ENCODE assay signal across 8 cellular contexts in genomic region chr19:12163841-12164240, GRCh38. TPM values are rescaled to one million over a fixed set of nuclear protein-coding genes. Genes with fewer than 3 reads are reported as not detected.
DNase-seq lines count a peak whose midpoint lies in the region; ATAC-seq, FAIRE-seq and TF ChIP-seq lines count a peak whose summit lies in the region.

No MANE protein-coding gene starts in this region.

- H3K27me3 ChIP-seq in mesendoderm (ENCODE audit: insufficient read depth, low read length, poor library complexity) = no peaks in the 10 kb centered on the region

- FAIRE-seq in GM12891 (lab: Jason Lieb, UNC) = no peak

- H3K36me3 Mint-ChIP-seq in brain = peaks cover 23% of the 10 kb centered on the region

- H3K79me2 ChIP-seq in mesendoderm (ENCODE audit: control insufficient read depth, insufficient read depth, low read length) = peaks cover 12% of the 10 kb centered on the region

- H3K79me1 ChIP-seq in mesendoderm (ENCODE audit: low read length) = peaks cover 9% of the 10 kb centered on the region

- peak overlapping the region; percentile 92 to 99 (median 95) for H3K4me3 Mint-ChIP-seq in brain

- H2AK5ac ChIP-seq in mesendoderm (ENCODE audit: low read length) = no peak overlapping the region

- no peaks in the 10 kb centered on the region for H3K9me3 Mint-ChIP-seq in brain

- no peak overlapping the region for H4K5ac ChIP-seq in mesendoderm (ENCODE audit: low read length)

- WGBS in mesendoderm (ENCODE audit: extremely low coverage, insufficient coverage, low lambda C conversion rate) = no CpG with 5 or more reads among the region's 2 CpGs

- no peak overlapping the region for H2BK15ac ChIP-seq in mesendoderm (replicated peaks; ENCODE audit: low read depth)

- H3K56ac ChIP-seq in mesendoderm (ENCODE audit: low read length) = peak overlapping the region; percentile 92

- no peak for TF ChIP-seq POLR2A in GM12891 (IDR thresholded peaks at IDR 0.05; ENCODE audit: low read depth, low read length)

- H3K4ac ChIP-seq in mesendoderm (ENCODE audit: low read depth, low read length) = no peak overlapping the region

- no peak for TF ChIP-seq CTCF in brain (conservative IDR thresholded peaks at IDR 0.05)

- H3K4me1 ChIP-seq in mesendoderm (ENCODE audit: control insufficient read depth, low read depth, low read length) = no peaks in the 10 kb centered on the region

- peak overlapping the region; percentile 73 for H3K4me2 ChIP-seq in mesendoderm (ENCODE audit: low read length)

- H4K8ac ChIP-seq in mesendoderm (ENCODE audit: low read depth, low read length) = no peak overlapping the region

- peak overlapping the region; percentile 84 to 97 (median 94) for H3K27ac Mint-ChIP-seq in brain

- H3K36me3 ChIP-seq in mesendoderm (ENCODE audit: control insufficient read depth, insufficient read depth, low read length) = no peaks in the 10 kb centered on the region

- H3K23ac ChIP-seq in mesendoderm (ENCODE audit: low read length) = no peak overlapping the region

- DNase-seq in AG08396 (ENCODE audit: low spot score) (peak; percentile 70), HuH-7.5 (ENCODE audit: low spot score) (peak; percentile 26), mesendoderm (no peak), GM12891 (ENCODE audit: insufficient read length, low spot score) (no peak), UCSD-AML1 (lab: John Stamatoyannopoulos, UW; ENCODE audit: unreplicated experiment) (no peak), kidney glomerular epithelial cell (lab: John Stamatoyannopoulos, UW) (no peak)

- no peak overlapping the region for H3K18ac ChIP-seq in mesendoderm (ENCODE audit: low read length)

- ATAC-seq in GM21528 (IDR thresholded peaks at IDR 0.05; ENCODE audit: low FRiP score, unreplicated experiment) = no peak

- H2BK120ac ChIP-seq in mesendoderm (ENCODE audit: low read depth, low read length) = no peak overlapping the region

- H3K27ac ChIP-seq in mesendoderm (ENCODE audit: low read depth, low read length) = no peak overlapping the region

- H2BK5ac ChIP-seq in mesendoderm (ENCODE audit: low read length) = no peak overlapping the region

- H3K27me3 Mint-ChIP-seq in brain = peaks cover 10% of the 10 kb centered on the region

- peak overlapping the region; percentile 83 for H3K9ac ChIP-seq in mesendoderm (ENCODE audit: low read length)

- peaks cover 42% of the 10 kb centered on the region for H3K4me1 Mint-ChIP-seq in brain

- H3K4me3 ChIP-seq in mesendoderm (ENCODE audit: low read length) = peak overlapping the region; percentile 90

TF ChIP-seq in GM12891, 5 proteins besides CTCF, POLR2A, EP300 and RAD21:
- TF ChIP-seq SPI1 (IDR thresholded peaks at IDR 0.05; ENCODE audit: low read depth, low read length) (no peak), TAF1 (IDR thresholded peaks at IDR 0.05; ENCODE audit: low read depth, low read length) (no peak), POU2F2 (IDR thresholded peaks at IDR 0.05; ENCODE audit: low read depth, low read length) (no peak), POLR2AphosphoS5 (IDR thresholded peaks at IDR 0.05; ENCODE audit: low read depth, low read length) (no peak), PAX5 (IDR thresholded peaks at IDR 0.05; ENCODE audit: insufficient read depth, low read length, severe bottlenecking) (no peak)

RNA-seq across cellular contexts. Expression of gene ZNF136, which starts 0.9 kb away (rescaled TPM):
- polyA plus RNA-seq in brain (ENCODE audit: insufficient read depth, low read depth, low replicate concordance) = 2.9 TPM
- polyA plus RNA-seq in mesendoderm (2013, experiment 1 of 2) = 4.1 TPM
- 4.1 TPM for polyA plus RNA-seq in mesendoderm (2013, experiment 2 of 2)
- 3.1 TPM for polyA plus RNA-seq in GM12891 (2012; ENCODE audit: low read depth, missing spikeins)

RNA-seq across cellular contexts. Expression of gene ZNF625, which starts 7.3 kb away (rescaled TPM):
- 1.4 TPM for polyA plus RNA-seq in brain (ENCODE audit: insufficient read depth, low read depth, low replicate concordance)
- polyA plus RNA-seq in mesendoderm (2013, experiment 1 of 2) = 8.5 TPM
- 7.3 TPM for polyA plus RNA-seq in mesendoderm (2013, experiment 2 of 2)
- 1.7 TPM for polyA plus RNA-seq in GM12891 (2012; ENCODE audit: low read depth, missing spikeins)

RNA-seq across cellular contexts. Expression of gene ZNF20, which starts 23.7 kb away (rescaled TPM):
- 0.68 TPM for polyA plus RNA-seq in brain (ENCODE audit: insufficient read depth, low read depth, low replicate concordance)
- 3.5 TPM for polyA plus RNA-seq in mesendoderm (2013, experiment 1 of 2)
- polyA plus RNA-seq in mesendoderm (2013, experiment 2 of 2) = 3.2 TPM
- 2.8 TPM for polyA plus RNA-seq in GM12891 (2012; ENCODE audit: low read depth, missing spikeins)

Comparison
In these comparisons a context has a peak if more than half of its experiments do, and no peak if none do; other contexts are left out.
1. DNase-seq: peak in AG08396 (single experiment) and HuH-7.5 (single experiment); none in mesendoderm (single experiment), GM12891 (single experiment), UCSD-AML1 (single experiment) and kidney glomerular epithelial cell (single experiment).